ENCODE assay signal across 9 cellular contexts in the genomic region with DNA sequence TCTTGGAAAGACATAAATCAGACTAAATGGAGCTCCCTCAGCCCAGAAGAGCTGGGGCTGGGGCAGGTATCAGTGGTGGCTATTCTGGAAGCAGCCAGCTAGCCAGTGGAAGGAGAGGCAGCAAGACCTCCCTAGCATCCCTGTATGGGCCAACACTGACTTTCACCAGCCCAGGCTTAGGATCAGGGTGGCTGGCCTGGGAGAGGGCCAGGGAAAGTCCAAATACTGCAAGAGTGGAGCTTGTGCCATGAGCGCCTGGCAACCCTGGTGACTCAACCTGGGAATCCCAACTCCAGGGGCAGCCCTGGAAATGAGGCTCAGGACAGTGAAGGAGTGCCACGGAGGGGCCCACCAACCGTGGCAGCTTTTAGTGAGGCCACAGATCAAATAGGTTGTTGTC. TPM values are rescaled to one million over a fixed set of nuclear protein-coding genes. Genes with fewer than 3 reads are reported as not detected.
DNase-seq lines count a peak whose midpoint lies in the region; ATAC-seq and TF ChIP-seq lines count a peak whose summit lies in the region.
"Had no signal": no experiment of that assay in that cellular context is flagged by ENCODE, and none has a peak within 500 bp of the region (broad histone marks: within the 10 kb centered on the region; RNA-seq: fewer than 3 reads in every experiment).

No MANE protein-coding gene starts in this region.

- no peak overlapping the region for H3K4ac ChIP-seq in mesendoderm (ENCODE audit: low read depth, low read length)

- H3K36me3 ChIP-seq in brain microvascular endothelial cell (replicated peaks) (no peaks in the 10 kb centered on the region), mesendoderm (ENCODE audit: control insufficient read depth, insufficient read depth, low read length) (no peaks in the 10 kb centered on the region), upper lobe of right lung (no peaks in the 10 kb centered on the region)

- no peak overlapping the region for H2AK5ac ChIP-seq in mesendoderm (ENCODE audit: low read length)

- H3K79me2 ChIP-seq in mesendoderm (ENCODE audit: control insufficient read depth, insufficient read depth, low read length), result no peaks in the 10 kb centered on the region

- WGBS in mesendoderm (ENCODE audit: extremely low coverage, insufficient coverage, low lambda C conversion rate), result no CpG with 5 or more reads among the region's 3 CpGs

- intact Hi-C loops in cardiac septum (cut with DNase I), result loop anchor here (2.0 to 5.0 kb wide), 3 partner anchors 79 to 271 kb away; a partner anchor contains a TSS
- intact Hi-C loops in Right ventricle myocardium superior (cut with DNase I), result loop anchor here (1.0 kb wide), 1 partner anchor 112 kb away; no protein-coding TSS in a partner anchor
- intact Hi-C loops in upper lobe of right lung (cut with DNase I), result no loop called here

- no peaks in the 10 kb centered on the region for H3K27me3 ChIP-seq in brain microvascular endothelial cell (replicated peaks)
- no peaks in the 10 kb centered on the region for H3K27me3 ChIP-seq in mesendoderm (ENCODE audit: insufficient read depth, low read length, poor library complexity)
- H3K27me3 ChIP-seq in upper lobe of right lung, result no peaks in the 10 kb centered on the region

- no peak overlapping the region for H3K23ac ChIP-seq in mesendoderm (ENCODE audit: low read length)

- H2BK120ac ChIP-seq in mesendoderm (ENCODE audit: low read depth, low read length), result no peak overlapping the region

- H3K27ac ChIP-seq in brain microvascular endothelial cell, result peak overlapping the region; percentile 84
- H3K27ac ChIP-seq in mesendoderm (ENCODE audit: low read depth, low read length), result no peak overlapping the region
- H3K27ac ChIP-seq in upper lobe of right lung, result peak overlapping the region; percentile 96

- ATAC-seq in Right ventricle myocardium superior (ENCODE audit: poor library complexity) (no peak), upper lobe of right lung (no peak), GM21367 (IDR thresholded peaks at IDR 0.05; ENCODE audit: unreplicated experiment) (no peak)

- no peak overlapping the region for H3K4me3 ChIP-seq in brain microvascular endothelial cell (ENCODE audit: low read depth, low read length)
- H3K4me3 ChIP-seq in mesendoderm (ENCODE audit: low read length), result no peak overlapping the region
- H3K4me3 ChIP-seq in upper lobe of right lung, result no peak overlapping the region

- no peak overlapping the region for H4K8ac ChIP-seq in mesendoderm (ENCODE audit: low read depth, low read length)

- no peak overlapping the region for H3K4me2 ChIP-seq in mesendoderm (ENCODE audit: low read length)

- no peaks in the 10 kb centered on the region for H3K79me1 ChIP-seq in mesendoderm (ENCODE audit: low read length)

- no peak overlapping the region for H2BK5ac ChIP-seq in mesendoderm (ENCODE audit: low read length)

- H3K4me1 ChIP-seq in mesendoderm (ENCODE audit: control insufficient read depth, low read depth, low read length) (peaks cover 4% of the 10 kb centered on the region), upper lobe of right lung (peaks cover 45% of the 10 kb centered on the region)

- H3K56ac ChIP-seq in mesendoderm (ENCODE audit: low read length), result no peak overlapping the region

- DNase-seq in cardiac septum (ENCODE audit: low spot score) (peak; percentile 72), Right ventricle myocardium superior (no peak), brain microvascular endothelial cell (no peak), mesendoderm (peak; percentile 5), upper lobe of right lung (no peak), NCI-H2081 (lab: John Stamatoyannopoulos, UW) (no peak)
- no peak for DNase-seq in effector CD8-positive, alpha-beta T cell (lab: John Stamatoyannopoulos, UW)
- DNase-seq: NCI-H2171 treated with DMSO at 0.1 percent for 48 hours had no signal

- in situ Hi-C loops in brain microvascular endothelial cell (cut with HindIII; ENCODE audit: low pct_ligation_motif_present, low sequenced_read_pairs), result no loop called here

- no peak overlapping the region for H3K9ac ChIP-seq in mesendoderm (ENCODE audit: low read length)

- no peak for TF ChIP-seq CTCF in brain microvascular endothelial cell (IDR thresholded peaks at IDR 0.05; ENCODE audit: low read depth, low read length, missing control alignments)
- no peak for TF ChIP-seq CTCF in upper lobe of right lung (IDR thresholded peaks at IDR 0.05)

- no peak overlapping the region for H4K5ac ChIP-seq in mesendoderm (ENCODE audit: low read length)

- H2BK15ac ChIP-seq in mesendoderm (replicated peaks; ENCODE audit: low read depth), result no peak overlapping the region

- no peaks in the 10 kb centered on the region for H3K9me3 ChIP-seq in upper lobe of right lung

- no peak overlapping the region for H3K18ac ChIP-seq in mesendoderm (ENCODE audit: low read length)

RNA-seq across cellular contexts. Expression of a gene that starts 7.6 kb away (rescaled TPM):
- 19.9 TPM for total RNA-seq in cardiac septum
- total RNA-seq in Right ventricle myocardium superior, result 12.5 TPM
- polyA plus RNA-seq in mesendoderm (2013, experiment 1 of 2), result 4.5 TPM
- polyA plus RNA-seq in mesendoderm (2013, experiment 2 of 2), result 4.1 TPM
- total RNA-seq in upper lobe of right lung, result 59.5 TPM

RNA-seq across cellular contexts. Expression of a gene that starts 45.2 kb away (rescaled TPM):
- total RNA-seq in cardiac septum (not detected), Right ventricle myocardium superior (not detected), upper lobe of right lung (not detected)
- not detected for polyA plus RNA-seq in mesendoderm (2013, experiment 1 of 2)
- not detected for polyA plus RNA-seq in mesendoderm (2013, experiment 2 of 2)

RNA-seq across cellular contexts. Expression of a gene that starts 58.6 kb away (rescaled TPM):
- total RNA-seq in cardiac septum (27.7 TPM), Right ventricle myocardium superior (33.1 TPM), upper lobe of right lung (32.8 TPM)
- 30.2 TPM for polyA plus RNA-seq in mesendoderm (2013, experiment 1 of 2)
- polyA plus RNA-seq in mesendoderm (2013, experiment 2 of 2), result 31.3 TPM

Comparison
In these comparisons a context has a peak if more than half of its experiments do, and no peak if none do; other contexts are left out.
1. DNase-seq: peak in cardiac septum (single experiment) and mesendoderm (single experiment); none in Right ventricle myocardium superior (single experiment), brain microvascular endothelial cell (single experiment), upper lobe of right lung (single experiment), NCI-H2081 (0 of 2) and effector CD8-positive, alpha-beta T cell (single experiment).